Comparison of ENCODE assay signal across 1 cellular context in the genomic region with DNA sequence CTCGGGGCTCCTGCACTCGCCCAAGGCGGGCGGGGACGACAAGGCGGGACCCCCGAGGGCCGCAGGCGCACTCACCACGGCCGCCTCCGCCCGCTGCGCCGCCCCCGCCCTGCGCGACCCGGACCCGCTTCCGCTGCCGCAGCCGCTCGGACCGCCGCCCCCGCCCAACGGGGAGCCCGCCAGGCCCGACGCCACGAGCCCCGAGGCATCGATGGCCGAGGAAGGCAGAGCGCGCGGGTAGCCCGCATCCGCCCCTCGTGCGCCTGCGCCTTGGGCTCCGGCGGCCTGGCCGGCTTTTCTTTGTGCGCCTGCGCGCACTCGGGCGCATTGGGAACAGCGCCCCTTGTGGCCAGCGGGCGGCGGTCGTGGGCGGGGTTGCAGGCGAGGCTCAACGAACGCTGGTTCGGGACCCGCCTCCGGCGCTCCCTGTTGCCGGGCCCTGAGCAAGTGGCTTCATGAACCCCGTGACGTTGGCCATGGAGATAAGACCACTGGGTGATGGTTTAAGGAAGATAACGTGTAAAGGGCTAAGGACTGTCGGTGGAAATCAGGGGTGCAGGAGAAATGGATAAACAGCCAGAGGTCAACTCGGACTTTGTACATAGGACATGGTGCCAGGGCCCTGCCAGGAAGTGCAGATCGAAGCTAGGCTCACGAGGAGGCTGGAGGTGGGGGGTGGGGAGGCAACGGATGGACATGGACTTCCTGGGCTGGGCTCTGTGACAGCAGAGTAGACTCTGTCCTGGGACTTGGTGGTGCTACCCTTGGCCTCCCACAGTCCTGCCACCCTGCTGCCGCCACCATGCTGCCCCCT.
TF ChIP-seq lines count a peak whose summit lies in the region.

A gene (plus strand): TSS at position 725 of the 814 bp plus-strand sequence. CDS start 78 bp downstream, at position 803.
A gene with protein sequence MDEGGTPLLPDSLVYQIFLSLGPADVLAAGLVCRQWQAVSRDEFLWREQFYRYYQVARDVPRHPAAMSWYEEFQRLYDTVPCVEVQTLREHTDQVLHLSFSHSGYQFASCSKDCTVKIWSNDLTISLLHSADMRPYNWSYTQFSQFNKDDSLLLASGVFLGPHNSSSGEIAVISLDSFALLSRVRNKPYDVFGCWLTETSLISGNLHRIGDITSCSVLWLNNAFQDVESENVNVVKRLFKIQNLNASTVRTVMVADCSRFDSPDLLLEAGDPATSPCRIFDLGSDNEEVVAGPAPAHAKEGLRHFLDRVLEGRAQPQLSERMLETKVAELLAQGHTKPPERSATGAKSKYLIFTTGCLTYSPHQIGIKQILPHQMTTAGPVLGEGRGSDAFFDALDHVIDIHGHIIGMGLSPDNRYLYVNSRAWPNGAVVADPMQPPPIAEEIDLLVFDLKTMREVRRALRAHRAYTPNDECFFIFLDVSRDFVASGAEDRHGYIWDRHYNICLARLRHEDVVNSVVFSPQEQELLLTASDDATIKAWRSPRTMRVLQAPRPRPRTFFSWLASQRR (minus strand): TSS at position 220 of the 814 bp plus-strand sequence. CDS start 655 bp downstream, outside the sequence.

TF ChIP-seq in HepG2, 621 proteins besides CTCF, POLR2A, EP300 and RAD21 (continues in another document):
- TF ChIP-seq ZFX (CRISPR knock-in tag; IDR thresholded peaks at IDR 0.05; ENCODE audit: low read depth) = peak; percentile 43; the same call in 1 of the 2 replicates
- 0 out of 2 replicates have a peak, but pooled peaks have one; percentile 29 for TF ChIP-seq RXRB (CRISPR knock-in tag; IDR thresholded peaks at IDR 0.05; ENCODE audit: borderline replicate concordance)
- peak; percentile 94 for TF ChIP-seq SRF (IDR thresholded peaks at IDR 0.05; ENCODE audit: low read depth, low read length)
- TF ChIP-seq HOXA3 (CRISPR knock-in tag; IDR thresholded peaks at IDR 0.05) = peak; percentile 55; the same call in 1 of the 2 replicates
- TF ChIP-seq SOX6 (IDR thresholded peaks at IDR 0.05) = no peak
- TF ChIP-seq SOX6 (CRISPR knock-in tag; IDR thresholded peaks at IDR 0.05) = peak; percentile 57
- no peak for TF ChIP-seq CHCHD3 (CRISPR knock-in tag; IDR thresholded peaks at IDR 0.05)
- TF ChIP-seq MXI1 (IDR thresholded peaks at IDR 0.05; ENCODE audit: borderline replicate concordance, low read depth, low read length) = peak; percentile 81; the same call in 1 of the 3 replicates
- TF ChIP-seq, protein P1, sequence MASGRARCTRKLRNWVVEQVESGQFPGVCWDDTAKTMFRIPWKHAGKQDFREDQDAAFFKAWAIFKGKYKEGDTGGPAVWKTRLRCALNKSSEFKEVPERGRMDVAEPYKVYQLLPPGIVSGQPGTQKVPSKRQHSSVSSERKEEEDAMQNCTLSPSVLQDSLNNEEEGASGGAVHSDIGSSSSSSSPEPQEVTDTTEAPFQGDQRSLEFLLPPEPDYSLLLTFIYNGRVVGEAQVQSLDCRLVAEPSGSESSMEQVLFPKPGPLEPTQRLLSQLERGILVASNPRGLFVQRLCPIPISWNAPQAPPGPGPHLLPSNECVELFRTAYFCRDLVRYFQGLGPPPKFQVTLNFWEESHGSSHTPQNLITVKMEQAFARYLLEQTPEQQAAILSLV (CRISPR knock-in tag; IDR thresholded peaks at IDR 0.05; ENCODE audit: borderline replicate concordance) = 0 out of 2 replicates have a peak, but pooled peaks have one; percentile 76
- TF ChIP-seq ETV5 (CRISPR knock-in tag; IDR thresholded peaks at IDR 0.05; ENCODE audit: borderline replicate concordance) = peak; percentile 61
- no peak for TF ChIP-seq RARA (CRISPR knock-in tag; IDR thresholded peaks at IDR 0.05)
- no peak for TF ChIP-seq ZNF652 (CRISPR knock-in tag; IDR thresholded peaks at IDR 0.05; ENCODE audit: borderline replicate concordance, low read depth)
- TF ChIP-seq YEATS2 (CRISPR knock-in tag; IDR thresholded peaks at IDR 0.05; ENCODE audit: borderline replicate concordance) = peak; percentile 67
- TF ChIP-seq ZNF790 (CRISPR knock-in tag; IDR thresholded peaks at IDR 0.05; ENCODE audit: borderline replicate concordance) = 0 out of 2 replicates have a peak, but pooled peaks have one; percentile 50
- 0 out of 2 replicates have a peak, but pooled peaks have one; percentile 48 for TF ChIP-seq ZNF224 (CRISPR knock-in tag; IDR thresholded peaks at IDR 0.05)
- TF ChIP-seq, protein P2, sequence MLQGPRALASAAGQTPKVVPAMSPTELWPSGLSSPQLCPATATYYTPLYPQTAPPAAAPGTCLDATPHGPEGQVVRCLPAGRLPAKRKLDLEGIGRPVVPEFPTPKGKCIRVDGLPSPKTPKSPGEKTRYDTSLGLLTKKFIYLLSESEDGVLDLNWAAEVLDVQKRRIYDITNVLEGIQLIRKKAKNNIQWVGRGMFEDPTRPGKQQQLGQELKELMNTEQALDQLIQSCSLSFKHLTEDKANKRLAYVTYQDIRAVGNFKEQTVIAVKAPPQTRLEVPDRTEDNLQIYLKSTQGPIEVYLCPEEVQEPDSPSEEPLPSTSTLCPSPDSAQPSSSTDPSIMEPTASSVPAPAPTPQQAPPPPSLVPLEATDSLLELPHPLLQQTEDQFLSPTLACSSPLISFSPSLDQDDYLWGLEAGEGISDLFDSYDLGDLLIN (CRISPR knock-in tag; IDR thresholded peaks at IDR 0.05; ENCODE audit: borderline replicate concordance) = 0 out of 2 replicates have a peak, but pooled peaks have one; percentile 39
- TF ChIP-seq KLF12 (CRISPR knock-in tag; IDR thresholded peaks at IDR 0.05; ENCODE audit: borderline replicate concordance) = peak; percentile 25; the same call in 1 of the 2 replicates
- TF ChIP-seq TMF1 (CRISPR knock-in tag; IDR thresholded peaks at IDR 0.05; ENCODE audit: low read depth) = no peak
- 0 out of 2 replicates have a peak, but pooled peaks have one; percentile 36 for TF ChIP-seq CBX5 (CRISPR knock-in tag; IDR thresholded peaks at IDR 0.05; ENCODE audit: borderline replicate concordance)
- peak; percentile 57; the same call in 1 of the 2 replicates for TF ChIP-seq MED1 (CRISPR knock-in tag; IDR thresholded peaks at IDR 0.05)
- peak; percentile 89 for TF ChIP-seq ADNP (CRISPR knock-in tag; IDR thresholded peaks at IDR 0.05)
- TF ChIP-seq ZKSCAN1 (IDR thresholded peaks at IDR 0.05; ENCODE audit: low read length) = 0 out of 2 replicates have a peak, but pooled peaks have one; percentile 36
- peak; percentile 85 for TF ChIP-seq ASH2L (IDR thresholded peaks at IDR 0.05; ENCODE audit: insufficient read length, low read depth, low read length)
- peak; percentile 98 for TF ChIP-seq XRCC5 (optimal IDR thresholded peaks at IDR 0.05; ENCODE audit: low read length)
- TF ChIP-seq KAT7 (CRISPR knock-in tag; IDR thresholded peaks at IDR 0.05; ENCODE audit: borderline replicate concordance) = peak; percentile 33; the same call in 1 of the 2 replicates
- TF ChIP-seq ZNF891 (CRISPR knock-in tag; IDR thresholded peaks at IDR 0.05) = no peak; the same call in 1 of the 2 replicates
- TF ChIP-seq ZNF263 (CRISPR knock-in tag; IDR thresholded peaks at IDR 0.05) = no peak
- TF ChIP-seq, protein P3, sequence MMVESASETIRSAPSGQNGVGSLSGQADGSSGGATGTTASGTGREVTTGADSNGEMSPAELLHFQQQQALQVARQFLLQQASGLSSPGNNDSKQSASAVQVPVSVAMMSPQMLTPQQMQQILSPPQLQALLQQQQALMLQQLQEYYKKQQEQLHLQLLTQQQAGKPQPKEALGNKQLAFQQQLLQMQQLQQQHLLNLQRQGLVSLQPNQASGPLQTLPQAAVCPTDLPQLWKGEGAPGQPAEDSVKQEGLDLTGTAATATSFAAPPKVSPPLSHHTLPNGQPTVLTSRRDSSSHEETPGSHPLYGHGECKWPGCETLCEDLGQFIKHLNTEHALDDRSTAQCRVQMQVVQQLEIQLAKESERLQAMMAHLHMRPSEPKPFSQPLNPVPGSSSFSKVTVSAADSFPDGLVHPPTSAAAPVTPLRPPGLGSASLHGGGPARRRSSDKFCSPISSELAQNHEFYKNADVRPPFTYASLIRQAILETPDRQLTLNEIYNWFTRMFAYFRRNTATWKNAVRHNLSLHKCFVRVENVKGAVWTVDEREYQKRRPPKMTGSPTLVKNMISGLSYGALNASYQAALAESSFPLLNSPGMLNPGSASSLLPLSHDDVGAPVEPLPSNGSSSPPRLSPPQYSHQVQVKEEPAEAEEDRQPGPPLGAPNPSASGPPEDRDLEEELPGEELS (CRISPR knock-in tag; IDR thresholded peaks at IDR 0.05) = peak; percentile 22; the same call in 1 of the 2 replicates
- peak; percentile 33 for TF ChIP-seq ZNF781 (CRISPR knock-in tag; IDR thresholded peaks at IDR 0.05; ENCODE audit: borderline replicate concordance, not compliant biosample characterization)
- TF ChIP-seq ZNF335 (CRISPR knock-in tag; IDR thresholded peaks at IDR 0.05) = no peak
- TF ChIP-seq ZFP82 (CRISPR knock-in tag; IDR thresholded peaks at IDR 0.05; ENCODE audit: borderline replicate concordance) = peak; percentile 70; the same call in 1 of the 2 replicates
- TF ChIP-seq ZNF205 (CRISPR knock-in tag; IDR thresholded peaks at IDR 0.05) = 0 out of 2 replicates have a peak, but pooled peaks have one; percentile 21
- peak; percentile 58; the same call in 1 of the 2 replicates for TF ChIP-seq ZNF761 (CRISPR knock-in tag; conservative IDR thresholded peaks at IDR 0.05)
- TF ChIP-seq, protein P4, sequence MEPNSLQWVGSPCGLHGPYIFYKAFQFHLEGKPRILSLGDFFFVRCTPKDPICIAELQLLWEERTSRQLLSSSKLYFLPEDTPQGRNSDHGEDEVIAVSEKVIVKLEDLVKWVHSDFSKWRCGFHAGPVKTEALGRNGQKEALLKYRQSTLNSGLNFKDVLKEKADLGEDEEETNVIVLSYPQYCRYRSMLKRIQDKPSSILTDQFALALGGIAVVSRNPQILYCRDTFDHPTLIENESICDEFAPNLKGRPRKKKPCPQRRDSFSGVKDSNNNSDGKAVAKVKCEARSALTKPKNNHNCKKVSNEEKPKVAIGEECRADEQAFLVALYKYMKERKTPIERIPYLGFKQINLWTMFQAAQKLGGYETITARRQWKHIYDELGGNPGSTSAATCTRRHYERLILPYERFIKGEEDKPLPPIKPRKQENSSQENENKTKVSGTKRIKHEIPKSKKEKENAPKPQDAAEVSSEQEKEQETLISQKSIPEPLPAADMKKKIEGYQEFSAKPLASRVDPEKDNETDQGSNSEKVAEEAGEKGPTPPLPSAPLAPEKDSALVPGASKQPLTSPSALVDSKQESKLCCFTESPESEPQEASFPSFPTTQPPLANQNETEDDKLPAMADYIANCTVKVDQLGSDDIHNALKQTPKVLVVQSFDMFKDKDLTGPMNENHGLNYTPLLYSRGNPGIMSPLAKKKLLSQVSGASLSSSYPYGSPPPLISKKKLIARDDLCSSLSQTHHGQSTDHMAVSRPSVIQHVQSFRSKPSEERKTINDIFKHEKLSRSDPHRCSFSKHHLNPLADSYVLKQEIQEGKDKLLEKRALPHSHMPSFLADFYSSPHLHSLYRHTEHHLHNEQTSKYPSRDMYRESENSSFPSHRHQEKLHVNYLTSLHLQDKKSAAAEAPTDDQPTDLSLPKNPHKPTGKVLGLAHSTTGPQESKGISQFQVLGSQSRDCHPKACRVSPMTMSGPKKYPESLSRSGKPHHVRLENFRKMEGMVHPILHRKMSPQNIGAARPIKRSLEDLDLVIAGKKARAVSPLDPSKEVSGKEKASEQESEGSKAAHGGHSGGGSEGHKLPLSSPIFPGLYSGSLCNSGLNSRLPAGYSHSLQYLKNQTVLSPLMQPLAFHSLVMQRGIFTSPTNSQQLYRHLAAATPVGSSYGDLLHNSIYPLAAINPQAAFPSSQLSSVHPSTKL (CRISPR knock-in tag; IDR thresholded peaks at IDR 0.05) = peak; percentile 24; the same call in 1 of the 2 replicates
- 0 out of 2 replicates have a peak, but pooled peaks have one; percentile 18 for TF ChIP-seq ARHGAP35 (CRISPR knock-in tag; IDR thresholded peaks at IDR 0.05; ENCODE audit: borderline replicate concordance)
- TF ChIP-seq GATAD1 (CRISPR knock-in tag; IDR thresholded peaks at IDR 0.05) = peak; percentile 75
- TF ChIP-seq ZSCAN25 (CRISPR knock-in tag; IDR thresholded peaks at IDR 0.05) = no peak
- peak; percentile 15; the same call in 1 of the 2 replicates for TF ChIP-seq GATA4 (IDR thresholded peaks at IDR 0.05; ENCODE audit: borderline replicate concordance, low read depth)
- no peak for TF ChIP-seq ZSCAN20 (CRISPR knock-in tag; IDR thresholded peaks at IDR 0.05; ENCODE audit: borderline replicate concordance)
- peak; percentile 72; the same call in 1 of the 2 replicates for TF ChIP-seq ZSCAN31 (CRISPR knock-in tag; IDR thresholded peaks at IDR 0.05; ENCODE audit: low read depth)
- TF ChIP-seq, protein P5, sequence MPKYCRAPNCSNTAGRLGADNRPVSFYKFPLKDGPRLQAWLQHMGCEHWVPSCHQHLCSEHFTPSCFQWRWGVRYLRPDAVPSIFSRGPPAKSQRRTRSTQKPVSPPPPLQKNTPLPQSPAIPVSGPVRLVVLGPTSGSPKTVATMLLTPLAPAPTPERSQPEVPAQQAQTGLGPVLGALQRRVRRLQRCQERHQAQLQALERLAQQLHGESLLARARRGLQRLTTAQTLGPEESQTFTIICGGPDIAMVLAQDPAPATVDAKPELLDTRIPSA (CRISPR knock-in tag; IDR thresholded peaks at IDR 0.05; ENCODE audit: borderline replicate concordance) = 0 out of 2 replicates have a peak, but pooled peaks have one; percentile 58
- no peak for TF ChIP-seq NRL (CRISPR knock-in tag; IDR thresholded peaks at IDR 0.05; ENCODE audit: borderline replicate concordance)
- TF ChIP-seq ZNF274 (CRISPR knock-in tag; IDR thresholded peaks at IDR 0.05) = peak; percentile 81; the same call in 1 of the 2 replicates
- TF ChIP-seq RBM39 (IDR thresholded peaks at IDR 0.05; ENCODE audit: low read depth, low read length, poor library complexity, severe bottlenecking) = peak; percentile 86
- no peak for TF ChIP-seq ZNF451 (CRISPR knock-in tag; IDR thresholded peaks at IDR 0.05)
- TF ChIP-seq, protein P6, sequence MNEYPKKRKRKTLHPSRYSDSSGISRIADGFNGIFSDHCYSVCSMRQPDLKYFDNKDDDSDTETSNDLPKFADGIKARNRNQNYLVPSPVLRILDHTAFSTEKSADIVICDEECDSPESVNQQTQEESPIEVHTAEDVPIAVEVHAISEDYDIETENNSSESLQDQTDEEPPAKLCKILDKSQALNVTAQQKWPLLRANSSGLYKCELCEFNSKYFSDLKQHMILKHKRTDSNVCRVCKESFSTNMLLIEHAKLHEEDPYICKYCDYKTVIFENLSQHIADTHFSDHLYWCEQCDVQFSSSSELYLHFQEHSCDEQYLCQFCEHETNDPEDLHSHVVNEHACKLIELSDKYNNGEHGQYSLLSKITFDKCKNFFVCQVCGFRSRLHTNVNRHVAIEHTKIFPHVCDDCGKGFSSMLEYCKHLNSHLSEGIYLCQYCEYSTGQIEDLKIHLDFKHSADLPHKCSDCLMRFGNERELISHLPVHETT (CRISPR knock-in tag; conservative IDR thresholded peaks at IDR 0.05) = peak; percentile 57; the same call in 1 of the 2 replicates
- TF ChIP-seq, protein P7, sequence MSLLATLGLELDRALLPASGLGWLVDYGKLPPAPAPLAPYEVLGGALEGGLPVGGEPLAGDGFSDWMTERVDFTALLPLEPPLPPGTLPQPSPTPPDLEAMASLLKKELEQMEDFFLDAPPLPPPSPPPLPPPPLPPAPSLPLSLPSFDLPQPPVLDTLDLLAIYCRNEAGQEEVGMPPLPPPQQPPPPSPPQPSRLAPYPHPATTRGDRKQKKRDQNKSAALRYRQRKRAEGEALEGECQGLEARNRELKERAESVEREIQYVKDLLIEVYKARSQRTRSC (CRISPR knock-in tag; IDR thresholded peaks at IDR 0.05; ENCODE audit: low read depth) = peak; percentile 37; the same call in 1 of the 2 replicates
- no peak for TF ChIP-seq MBNL3 (CRISPR knock-in tag; conservative IDR thresholded peaks at IDR 0.05)
- TF ChIP-seq LCORL (IDR thresholded peaks at IDR 0.05) = no peak
- peak; percentile 61 for TF ChIP-seq LCORL (CRISPR knock-in tag; IDR thresholded peaks at IDR 0.05)
